ENCODE assay signal across 20 cellular contexts in the genomic region with DNA sequence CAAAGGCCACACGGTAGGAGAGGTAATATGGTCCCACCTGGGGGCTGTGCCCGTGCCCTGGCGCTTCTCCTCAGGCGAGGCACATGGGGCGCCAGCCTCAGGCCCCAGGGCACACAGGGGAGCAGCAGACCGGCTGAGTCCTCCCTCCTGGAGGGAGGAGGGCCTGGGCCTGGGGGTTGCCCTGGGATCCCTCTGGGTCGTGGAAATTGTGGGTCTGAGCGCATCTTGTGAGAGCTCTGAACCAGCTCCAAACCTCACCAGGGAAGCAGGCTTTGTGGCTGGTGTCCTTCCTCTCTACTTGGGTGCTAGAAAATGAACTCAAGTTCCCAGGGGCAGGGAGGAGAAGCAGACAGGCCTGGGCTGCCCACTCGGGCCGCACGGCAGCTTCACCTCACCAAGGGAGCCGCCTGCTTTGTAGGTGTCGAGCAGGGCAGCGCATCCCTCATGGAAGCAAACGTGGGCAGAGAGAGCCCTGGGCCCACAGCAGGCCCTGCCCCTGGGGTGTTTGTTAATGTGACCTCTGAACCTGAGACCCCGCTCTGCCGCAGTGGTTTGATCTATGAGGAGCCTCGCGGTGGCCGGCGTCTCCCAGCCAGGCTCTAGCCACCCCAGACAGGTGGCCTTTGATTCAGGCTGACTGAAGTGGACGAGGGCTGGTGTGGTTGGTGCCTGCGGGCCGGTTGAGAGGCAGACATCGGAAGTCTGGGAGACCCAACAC. TPM values are rescaled to one million over a fixed set of nuclear protein-coding genes. Genes with fewer than 3 reads are reported as not detected.
DNase-seq lines count a peak whose midpoint lies in the region; ATAC-seq and TF ChIP-seq lines count a peak whose summit lies in the region.
"Had no signal": no experiment of that assay in that cellular context is flagged by ENCODE, and none has a peak within 500 bp of the region (broad histone marks: within the 10 kb centered on the region; RNA-seq: fewer than 3 reads in every experiment).

No MANE protein-coding gene starts in this region.

- TF ChIP-seq POLR2A in ovary (IDR thresholded peaks at IDR 0.05) = no peak

- TF ChIP-seq CTCF in heart right ventricle (IDR thresholded peaks at IDR 0.05) (no peak), ovary (IDR thresholded peaks at IDR 0.05) (no peak), RWPE1 (conservative IDR thresholded peaks at IDR 0.05; ENCODE audit: low read depth) (no peak)

- POLR2A ChIA-PET in RWPE1 (lab: Yijun Ruan, JAX; ENCODE audit: low non-redundant PET) = no interaction called here

- H3K4me3 ChIP-seq in heart right ventricle (no peak overlapping the region), right cardiac atrium (ENCODE audit: low read length) (no peak overlapping the region), ovary (no peak overlapping the region)

- intact Hi-C loops in Right ventricle myocardium superior (cut with DNase I) = no loop called here
- intact Hi-C loops in heart right ventricle (cut with DNase I) = no loop called here
- intact Hi-C loops in right cardiac atrium (cut with DNase I) = no loop called here
- intact Hi-C loops in ovary (cut with DNase I) = no loop called here

- 89 to 91% methylated on average over 25 of the region's 25 CpGs for WGBS in heart right ventricle, 2 donors
- WGBS in right cardiac atrium = 88% methylated on average over 25 of the region's 25 CpGs
- 92 to 93% (median 93%) methylated on average over 25 of the region's 25 CpGs for WGBS in ovary, 3 donors

- H3K36me3 ChIP-seq in heart right ventricle = peaks cover 0 to 17% (median 0%) of the 10 kb centered on the region in 9 donors
- no peaks in the 10 kb centered on the region for H3K36me3 ChIP-seq in ovary

- ATAC-seq in Right ventricle myocardium superior (ENCODE audit: poor library complexity) (no peak), heart right ventricle (no peak), right cardiac atrium (no peak)
- ATAC-seq: Panc1 had no signal

- no peaks in the 10 kb centered on the region for H3K27me3 ChIP-seq in heart right ventricle
- H3K27me3 ChIP-seq in right cardiac atrium (ENCODE audit: control insufficient read depth, insufficient read depth) = no peaks in the 10 kb centered on the region
- no peaks in the 10 kb centered on the region for H3K27me3 ChIP-seq in ovary

- TF ChIP-seq EP300 in ovary (IDR thresholded peaks at IDR 0.05) = no peak

- DNase-seq in Right ventricle myocardium superior (peak; percentile 40), heart right ventricle (no peak), right cardiac atrium (peak in 2 of 3 donors; percentile 51 to 57), ovary (peak in 3 of 5 donors; percentile 18 to 39 (median 29)), RWPE1 (ENCODE audit: low spot score) (no peak), NCI-H1417 treated with DMSO at 0.1 percent for 48 hours (lab: John Stamatoyannopoulos, UW) (no peak), NCI-H1436 (lab: John Stamatoyannopoulos, UW) (no peak), cerebellar nuclear complex (lab: John Stamatoyannopoulos, UW) (no peak)
- DNase-seq: Caco-2, DMS53, H7, NCI-H1092, NCI-H187 treated with DMSO at 0.1 percent for 48 hours, NCI-H2171 treated with DMSO at 0.1 percent for 48 hours, NCI-H510A, SHP77 treated with DMSO at 0.1 percent for 48 hours had no signal

- H3K9me3 ChIP-seq in heart right ventricle (no peaks in the 10 kb centered on the region), right cardiac atrium (ENCODE audit: control insufficient read depth, low read length) (no peaks in the 10 kb centered on the region), ovary (no peaks in the 10 kb centered on the region)
- H3K9me3 ChIP-seq: Caco-2 had no signal

- H3K27ac ChIP-seq in heart right ventricle (peak overlapping the region in 1 of 10 donors; percentile 49), right cardiac atrium (ENCODE audit: low read length) (no peak overlapping the region), ovary (peak overlapping the region; percentile 67 to 73), RWPE1 (no peak overlapping the region)
- H3K27ac ChIP-seq: KMS-11 had no signal

- CTCF ChIA-PET in RWPE1 (lab: Yijun Ruan, JAX) = no interaction called here

- H3K4me1 ChIP-seq in heart right ventricle (peaks cover 39 to 76% (median 51%) of the 10 kb centered on the region in 9 donors), right cardiac atrium (ENCODE audit: control insufficient read depth, insufficient read depth, low read length) (peaks cover 5% of the 10 kb centered on the region), ovary (ENCODE audit: insufficient read depth) (peaks cover 34% of the 10 kb centered on the region)
- H3K4me1 ChIP-seq: Caco-2 had no signal

RNA-seq across cellular contexts. Expression of a gene that starts 10.8 kb away (rescaled TPM):
- total RNA-seq in Right ventricle myocardium superior (123 TPM), heart right ventricle (10 to 100 TPM; 20.2 to 82.5 (median 54.2) TPM), right cardiac atrium (100 to 1,000 TPM in 2 of 4 donors, 10 to 100 TPM in 2; 52.8 to 133 (median 96.0) TPM), ovary (100 to 1,000 TPM in 1 of 7 donors, 10 to 100 TPM in 6; 36.2 to 160 (median 62.3) TPM)
- polyA plus RNA-seq in heart right ventricle (10 to 100 TPM; 51.8 to 56.7 TPM), right cardiac atrium (80.6 TPM), ovary (100 to 1,000 TPM; 122 to 163 TPM)
- total RNA-seq: A172, MCF 10A had no signal

Comparison
In these comparisons a context has a peak if more than half of its experiments do, and no peak if none do; other contexts are left out.
1. DNase-seq: peak in Right ventricle myocardium superior (single experiment), right cardiac atrium (2 of 3) and ovary (3 of 5); none in heart right ventricle (0 of 2), RWPE1 (single experiment), NCI-H1417 treated with DMSO at 0.1 percent for 48 hours (single experiment), NCI-H1436 (single experiment) and cerebellar nuclear complex (0 of 2).
2. H3K27ac ChIP-seq: peak in ovary (2 of 2); none in right cardiac atrium (single experiment) and RWPE1 (single experiment).